ENCODE assay signal across 9 cellular contexts in the genomic region with DNA sequence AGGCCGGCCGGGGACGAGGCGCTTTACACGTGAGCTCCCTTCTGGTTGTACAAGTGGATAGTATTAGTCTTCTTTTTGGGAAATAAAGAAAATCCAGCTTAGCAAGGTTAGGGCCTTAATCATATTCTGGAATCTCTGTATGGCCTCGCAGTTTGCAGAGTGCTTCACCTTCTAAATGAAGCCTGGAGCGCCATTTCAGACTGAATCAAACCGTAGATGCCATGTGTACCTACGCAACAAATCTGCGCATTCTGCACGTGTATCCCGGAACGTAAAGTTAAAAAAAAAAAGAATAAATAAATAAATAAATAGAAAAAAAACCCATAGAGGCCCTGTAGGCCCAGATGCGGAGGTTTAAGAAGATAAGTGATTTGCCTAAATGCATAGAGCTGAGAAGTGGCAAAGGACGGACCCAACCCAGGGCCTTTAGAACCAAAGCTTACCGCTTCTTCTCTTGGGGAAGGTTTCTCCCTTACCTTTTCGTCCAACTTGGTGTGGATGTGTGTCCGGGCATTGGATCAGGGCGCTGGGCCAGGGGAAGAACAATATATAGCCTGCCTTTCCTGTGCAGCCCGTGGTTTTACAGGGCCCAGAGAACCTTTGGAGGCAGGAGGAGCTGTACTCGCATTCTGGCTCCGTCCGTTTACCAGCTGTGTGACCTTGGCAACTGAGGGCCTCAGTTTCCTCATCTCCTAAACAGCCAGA. TPM values are rescaled to one million over a fixed set of nuclear protein-coding genes. Genes with fewer than 3 reads are reported as not detected.
A peak's percentile ranks its signal among the peaks of the same experiment; 100 is the strongest.
DNase-seq lines count a peak whose midpoint lies in the region; ATAC-seq and TF ChIP-seq lines count a peak whose summit lies in the region.
"Had no signal": no experiment of that assay in that cellular context is flagged by ENCODE, and none has a peak within 500 bp of the region (broad histone marks: within the 10 kb centered on the region; RNA-seq: fewer than 3 reads in every experiment).

No MANE protein-coding gene starts in this region.

- RAD21 ChIA-PET in HCT116 (lab: Charles Lee; ENCODE audit: low non-redundant PET in 1 of 2, low total read pairs in 2 of 2, uncharacterized antibody in 2 of 2, unreplicated experiment in 2 of 2) = no interaction called here

- no TSS peak for BruUV-seq in HCT116 (replicated peaks; lab: Mats Ljungman, UMichigan)

- intact Hi-C loops in HCT116 (cut with micrococcal nuclease) (no loop called here), ascending aorta (cut with DNase I) (loop anchor here (2.0 to 10.0 kb wide), 6 partner anchors 44 to 204 kb away; partner anchors contain the start of gene CLDN1)

- H3K36me3 ChIP-seq in HCT116 (ENCODE audit: control insufficient read depth in 1 of 2, insufficient read depth in 2 of 2, low read length in 2 of 2) (no peaks in the 10 kb centered on the region), ascending aorta (no peaks in the 10 kb centered on the region), iPS-15b (ENCODE audit: control insufficient read depth, insufficient read depth, low read length) (no peaks in the 10 kb centered on the region)

- H3K27me3 ChIP-seq in HCT116 (ENCODE audit: insufficient read depth, low read length) (peaks cover 7% of the 10 kb centered on the region; the same call in 1 of the 2 replicates), ascending aorta (no peaks in the 10 kb centered on the region), iPS-15b (ENCODE audit: control insufficient read depth, insufficient read depth, low read length) (peaks cover 9% of the 10 kb centered on the region)

- no peaks in the 10 kb centered on the region for H3K9me2 ChIP-seq in HCT116 (ENCODE audit: insufficient read depth)

- no peak for TF ChIP-seq RAD21 in HCT116 (IDR thresholded peaks at IDR 0.05; ENCODE audit: low read depth)

- POLR2A ChIA-PET in HCT116 (lab: Charles Lee) = no interaction called here

- DNase-seq in HCT116 (ENCODE audit: low read depth, low spot score) = no peak
- no peak for DNase-seq in ascending aorta (ENCODE audit: low spot score in 2 of 2)
- peak; percentile 65 for DNase-seq in smooth muscle cell of the brain vasculature (ENCODE audit: low read depth, low spot score)
- no peak for DNase-seq in hepatic stellate cell (ENCODE audit: low spot score)
- DNase-seq in LoVo (ENCODE audit: low spot score) = no peak
- DNase-seq: activated CD4-positive, alpha-beta T cell treated with anti-CD3 and anti-CD28 coated beads, Interleukin-2, amount 50 U/mL, for 1 hour had no signal

- H2AFZ ChIP-seq in HCT116 (ENCODE audit: low read depth, low read length, poor library complexity, severe bottlenecking) = peak overlapping the region; percentile 80

- TF ChIP-seq CTCF in HCT116 (IDR thresholded peaks at IDR 0.05 in 2 of 3, conservative IDR thresholded peaks at IDR 0.05 in 1 of 3; ENCODE audit: borderline replicate concordance in 1 of 3, insufficient read depth in 1 of 3, low read depth in 2 of 3, low read length in 2 of 3) = peak in 1 of 3 experiments; percentile 41; a peak in 2 of 6 replicates
- TF ChIP-seq CTCF in ascending aorta (IDR thresholded peaks at IDR 0.05) = no peak

- H4K20me1 ChIP-seq in HCT116 (ENCODE audit: insufficient read depth) = no peaks in the 10 kb centered on the region

- H3K27ac ChIP-seq in HCT116 (ENCODE audit: low read depth, low read length) (no peak overlapping the region), ascending aorta (peak overlapping the region; percentile 91 to 92)

- H3K4me2 ChIP-seq in HCT116 (ENCODE audit: low read length) = peak overlapping the region; percentile 78

- H3K79me2 ChIP-seq in HCT116 (ENCODE audit: insufficient read depth, low read length) = no peaks in the 10 kb centered on the region

- H3K9ac ChIP-seq in HCT116 (ENCODE audit: low read length) = peak overlapping the region; percentile 25; the same call in 1 of the 2 replicates
- H3K9ac ChIP-seq in iPS-15b (ENCODE audit: low read depth, low read length) = peak overlapping the region; percentile 32

- peak overlapping the region; percentile 37 to 56 for H3K4me3 ChIP-seq in HCT116 (replicated peaks in 1 of 2; ENCODE audit: low read depth in 1 of 2, low read length in 2 of 2)
- H3K4me3 ChIP-seq in ascending aorta = peak overlapping the region; percentile 89 to 95
- H3K4me3 ChIP-seq in iPS-15b (ENCODE audit: low read depth, low read length) = peak overlapping the region; percentile 82

- H3K4me1 ChIP-seq in HCT116 (ENCODE audit: control insufficient read depth in 1 of 2, insufficient read depth in 2 of 2, low read length in 2 of 2) (peaks cover 3 to 24% of the 10 kb centered on the region in 2 experiments; a peak in 3 of 4 replicates), ascending aorta (peaks cover 4 to 11% of the 10 kb centered on the region in 2 donors), iPS-15b (ENCODE audit: control insufficient read depth, insufficient read depth, low read length) (peaks cover 18% of the 10 kb centered on the region)

- CTCF ChIA-PET in HCT116 (lab: Charles Lee) = interaction anchor here (1.5 kb wide), 1 partner anchor 12 kb away, joined by 4 read pairs; no protein-coding TSS in a partner anchor

- H3K9me3 ChIP-seq in HCT116 (ENCODE audit: control insufficient read depth in 1 of 2, insufficient read depth in 1 of 2, low read depth in 1 of 2, low read length in 2 of 2) (no peaks in the 10 kb centered on the region), ascending aorta (no peaks in the 10 kb centered on the region), iPS-15b (ENCODE audit: control insufficient read depth, insufficient read depth, low read length) (no peaks in the 10 kb centered on the region)

- TF ChIP-seq POLR2A in HCT116 (IDR thresholded peaks at IDR 0.05; ENCODE audit: borderline replicate concordance, extremely low read depth, insufficient read depth, insufficient read length) = no peak

- no peak for ATAC-seq in HCT116
- ATAC-seq in HG03175 (IDR thresholded peaks at IDR 0.05; ENCODE audit: unreplicated experiment) = no peak
- no peak for ATAC-seq in esophagus mucosa

TF ChIP-seq in HCT116, 20 proteins besides CTCF, POLR2A, EP300 and RAD21:
- TF ChIP-seq ZNF274 (IDR thresholded peaks at IDR 0.05; ENCODE audit: low read depth, low read length) = no peak
- no peak for TF ChIP-seq JUND (IDR thresholded peaks at IDR 0.05)
- TF ChIP-seq POLR2AphosphoS5 (IDR thresholded peaks at IDR 0.05; ENCODE audit: low read depth, low read length) = no peak
- no peak for TF ChIP-seq TCF7L2 (IDR thresholded peaks at IDR 0.05; ENCODE audit: borderline replicate concordance, extremely low read depth, insufficient read depth, insufficient read length)
- no peak for TF ChIP-seq REST (IDR thresholded peaks at IDR 0.05; ENCODE audit: low read depth)
- no peak for TF ChIP-seq EZH2phosphoT487 (IDR thresholded peaks at IDR 0.05; ENCODE audit: borderline replicate concordance)

RNA-seq across cellular contexts. Expression of gene P3H2, which starts 0.5 kb away (rescaled TPM):
- total RNA-seq in HCT116 (2021; ENCODE audit: unreplicated experiment) (0.76 TPM), ascending aorta (15.6 TPM), esophagus mucosa (15.0 TPM)
- 0.17 and 0.18 TPM in 2 replicates for polyA plus RNA-seq in HCT116 (2012)
